ENCODE assay signal across 11 cellular contexts in genomic region chr6:139407718-139408222, GRCh38. TPM values are rescaled to one million over a fixed set of nuclear protein-coding genes. Genes with fewer than 3 reads are reported as not detected.
DNase-seq lines count a peak whose midpoint lies in the region; TF ChIP-seq lines count a peak whose summit lies in the region.
"Had no signal": no experiment of that assay in that cellular context is flagged by ENCODE, and none has a peak within 500 bp of the region (broad histone marks: within the 10 kb centered on the region; RNA-seq: fewer than 3 reads in every experiment).

No MANE protein-coding gene starts in this region.

- TF ChIP-seq CTCF in AG10803 (conservative IDR thresholded peaks at IDR 0.05; ENCODE audit: low read length) (no peak), epithelial cell of esophagus (IDR thresholded peaks at IDR 0.05; ENCODE audit: insufficient read depth, low read depth, low read length, missing control alignments) (no peak)

- H3K4me3 ChIP-seq in AG10803 (ENCODE audit: low read length) (no peak overlapping the region), epithelial cell of esophagus (ENCODE audit: low read length) (no peak overlapping the region)
- H3K4me3 ChIP-seq: pancreas had no signal

- DNase-seq in AG10803 (ENCODE audit: low read depth) (peak; percentile 99), NCI-H460 (ENCODE audit: extremely low read depth, low read depth) (peak; percentile 54), epithelial cell of esophagus (ENCODE audit: low read depth) (peak; percentile 97), non-pigmented ciliary epithelial cell (ENCODE audit: low read depth) (peak; percentile 99), NCI-H774 (lab: John Stamatoyannopoulos, UW) (no peak), D341Med (ENCODE audit: low spot score) (no peak), NCI-H345 treated with DMSO at 0.1 percent for 48 hours (lab: John Stamatoyannopoulos, UW; ENCODE audit: unreplicated experiment) (no peak)
- no peak for DNase-seq in activated CD4-positive, CD25-positive, alpha-beta regulatory T cell (lab: John Stamatoyannopoulos, UW)
- DNase-seq: kidney, NCI-H82, pancreas had no signal

RNA-seq across cellular contexts. Expression of gene CITED2, which starts 33.3 kb away (rescaled TPM):
- 41.1 and 51.5 TPM in 2 replicates for total RNA-seq in NCI-H460 (2014; rRNA removed; shearing (Covaris generic))
- polyA plus RNA-seq in NCI-H460 (2014; cell fraction: nucleus; rRNA removed), result 24.4 and 35.2 TPM in 2 replicates

Comparison
In these comparisons a context has a peak if more than half of its experiments do, and no peak if none do; other contexts are left out.
1. DNase-seq: peak in AG10803 (single experiment), NCI-H460 (single experiment), epithelial cell of esophagus (single experiment) and non-pigmented ciliary epithelial cell (single experiment); none in NCI-H774 (single experiment), activated CD4-positive, CD25-positive, alpha-beta regulatory T cell (0 of 4), D341Med (single experiment) and NCI-H345 treated with DMSO at 0.1 percent for 48 hours (single experiment).